ENCODE assay signal across 8 cellular contexts in the genomic region with DNA sequence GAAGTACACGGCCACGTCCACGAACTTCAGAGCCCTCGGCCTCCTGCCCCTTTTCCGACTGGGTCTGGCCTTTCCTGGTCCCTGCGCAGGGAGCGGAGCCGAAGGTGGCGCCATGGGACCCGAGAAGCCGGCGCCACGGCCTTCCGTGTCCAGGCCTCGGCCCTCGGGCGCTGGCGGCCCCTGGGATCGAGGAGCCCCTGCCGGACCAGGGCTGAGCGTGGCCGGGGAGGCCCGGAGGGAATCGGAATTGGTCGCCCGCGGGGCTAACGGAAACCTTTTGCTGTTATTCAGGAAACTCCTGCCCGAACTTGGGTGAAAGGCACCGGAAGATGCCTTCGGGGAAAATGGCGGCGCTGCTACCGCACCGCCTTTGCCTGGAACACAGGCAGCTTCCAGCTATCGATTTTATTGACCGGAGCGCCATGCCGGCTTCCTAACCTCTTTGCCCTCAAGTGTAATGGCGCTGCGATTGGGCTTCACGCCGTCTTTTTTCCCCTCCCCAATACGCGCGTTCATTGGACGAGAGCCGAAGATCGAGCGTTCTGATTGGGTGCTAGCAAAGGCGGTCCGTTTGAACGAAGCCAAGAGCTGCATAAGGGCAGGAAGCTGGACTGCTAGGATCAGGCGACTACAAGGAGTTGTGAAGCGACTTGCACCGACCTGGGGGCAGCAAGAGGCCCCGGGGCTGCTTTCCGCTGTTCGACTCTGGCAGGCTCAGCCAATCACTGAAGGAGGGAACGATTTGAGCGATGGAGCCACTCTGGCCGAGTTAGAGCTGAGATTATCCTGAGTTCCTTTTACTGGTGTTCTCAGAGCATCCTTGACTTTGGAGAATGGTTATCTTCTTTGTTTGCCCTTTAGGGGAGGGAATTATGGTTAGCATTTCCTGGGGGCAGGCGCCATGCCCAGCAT. TPM values are rescaled to one million over a fixed set of nuclear protein-coding genes. Genes with fewer than 3 reads are reported as not detected.
DNase-seq lines count a peak whose midpoint lies in the region; ATAC-seq and TF ChIP-seq lines count a peak whose summit lies in the region.

TSS of gene ZNF689 (minus strand) at position 462 of the 912 bp plus-strand sequence. CDS start at position 114, 348 bp downstream.

- intact Hi-C loops in Panc1 (cut with micrococcal nuclease; ENCODE audit: unreplicated experiment) = loop anchor here (5.0 kb wide), 1 partner anchor 178 kb away; the partner anchor contains the start of gene DCTPP1

- TF ChIP-seq CTCF in Panc1 (IDR thresholded peaks at IDR 0.05) = no peak

- peaks cover 14% of the 10 kb centered on the region for H3K36me3 Mint-ChIP-seq in activated T-cell treated with anti-CD3 and anti-CD28 coated beads, Interleukin-2, amount 50 U/mL, for 4 hours (ENCODE audit: insufficient read depth)

- peak within 1 kb of the TSS; percentile 95 for H3K9ac ChIP-seq in muscle layer of colon (ENCODE audit: low read length)

- H3K27me3 ChIP-seq in Panc1 (ENCODE audit: control insufficient read depth, insufficient read depth, low read length) = no peaks in the 10 kb centered on the region
- H3K27me3 ChIP-seq in muscle layer of colon (ENCODE audit: control insufficient read depth in 1 of 2, insufficient read depth in 2 of 2, low read length in 2 of 2) = no peaks in the 10 kb centered on the region

- peaks cover 14% of the 10 kb centered on the region for H3K4me1 ChIP-seq in Panc1 (ENCODE audit: control insufficient read depth, insufficient read depth, low read length)
- peaks cover 18% of the 10 kb centered on the region for H3K4me1 ChIP-seq in muscle layer of colon (ENCODE audit: insufficient read depth, low read length)

- H3K27ac ChIP-seq in Panc1 (ENCODE audit: low read length) (peak within 1 kb of the TSS; percentile 98), muscle layer of colon (ENCODE audit: low read depth, low read length) (peak within 1 kb of the TSS; percentile 95)

- CTCF ChIA-PET in Panc1 (lab: Charles Lee) = interaction anchor here (0.5 to 1.0 kb wide), 4 partner anchors 12 to 428 kb away, joined by 3 to 6 read pairs (median 4); partner anchors contain the start of gene DCTPP1

- DNase-seq in DMS153 treated with DMSO at 0.1 percent for 48 hours (lab: John Stamatoyannopoulos, UW; ENCODE audit: unreplicated experiment) = peak; percentile 93
- peak; percentile 96 for DNase-seq in KG1 (lab: John Stamatoyannopoulos, UW)
- DNase-seq in Panc1 (ENCODE audit: low read depth, low spot score) = peak; percentile 96
- DNase-seq in activated T-cell treated with anti-CD3 and anti-CD28 coated beads, Interleukin-2, amount 50 U/mL, for 4 hours = peak; percentile 93
- peak; percentile 88 for DNase-seq in stimulated activated CD8-positive, alpha-beta memory T cell treated with anti-CD3 and anti-CD28 coated beads, Interleukin-7, amount 100 ng/mL, for 24 hours (ENCODE audit: low read depth)

- no peaks in the 10 kb centered on the region for H3K9me3 Mint-ChIP-seq in activated T-cell treated with anti-CD3 and anti-CD28 coated beads, Interleukin-2, amount 50 U/mL, for 4 hours

- in situ Hi-C loops in Panc1 (cut with HindIII; ENCODE audit: low pct_unique_long_range_greater_than_20kb, low sequenced_read_pairs) = no loop called here

- H3K27me3 Mint-ChIP-seq in activated T-cell treated with anti-CD3 and anti-CD28 coated beads, Interleukin-2, amount 50 U/mL, for 4 hours (ENCODE audit: low read depth) = no peaks in the 10 kb centered on the region

- BruUV-seq in Panc1 (replicated peaks; lab: Mats Ljungman, UMichigan) = TSS peak; percentile 85

- H3K9me3 ChIP-seq in Panc1 (ENCODE audit: control insufficient read depth, insufficient read depth, low read depth, low read length) (no peaks in the 10 kb centered on the region), muscle layer of colon (ENCODE audit: low read length) (no peaks in the 10 kb centered on the region)

- POLR2A ChIA-PET in Panc1 (lab: Charles Lee) = no interaction called here

- H3K4me3 Mint-ChIP-seq in activated T-cell treated with anti-CD3 and anti-CD28 coated beads, Interleukin-2, amount 50 U/mL, for 4 hours = peak within 1 kb of the TSS; percentile 91

- H3K4me3 ChIP-seq in Panc1 (ENCODE audit: low read depth in 2 of 2, low read length in 2 of 2) = peak within 1 kb of the TSS; percentile 79 to 90
- H3K4me3 ChIP-seq in muscle layer of colon (ENCODE audit: low read depth in 1 of 2, low read length in 2 of 2) = peak within 1 kb of the TSS; percentile 85

- peaks cover 11% of the 10 kb centered on the region for H3K4me1 Mint-ChIP-seq in activated T-cell treated with anti-CD3 and anti-CD28 coated beads, Interleukin-2, amount 50 U/mL, for 4 hours (ENCODE audit: low read depth)

- ATAC-seq in GM21717 (IDR thresholded peaks at IDR 0.05; ENCODE audit: unreplicated experiment) (peak; percentile 83), Panc1 (peak; percentile 97), esophagus mucosa (peak; percentile 97)
- ATAC-seq in activated T-cell treated with anti-CD3 and anti-CD28 coated beads, Interleukin-2, amount 50 U/mL, for 4 hours = peak; percentile 89 to 91

- H3K36me3 ChIP-seq in Panc1 (ENCODE audit: control insufficient read depth, insufficient read depth, low read length) (no peaks in the 10 kb centered on the region; the same call in 1 of the 2 replicates), muscle layer of colon (ENCODE audit: insufficient read depth, low read length) (peaks cover 27% of the 10 kb centered on the region)

RNA-seq across cellular contexts. Expression of gene ZNF689, which starts in this region (rescaled TPM):
- total RNA-seq in Panc1 (2021; ENCODE audit: unreplicated experiment) (16.5 TPM), esophagus mucosa (2.8 TPM)
- 8.9 TPM for polyA plus RNA-seq in Panc1 (2012; ENCODE audit: insufficient read length)
- 10 to 100 TPM; 15.4 to 16.9 (median 16.0) TPM for total RNA-seq in activated T-cell treated with anti-CD3 and anti-CD28 coated beads, Interleukin-2, amount 50 U/mL, for 4 hours

Comparison
In these comparisons a context has a peak if more than half of its experiments do, and no peak if none do; other contexts are left out.
1. Peak in every context shown above with its lines: DNase-seq, ATAC-seq, H3K4me3 ChIP-seq and H3K27ac ChIP-seq.